18 cellular contexts compared by ENCODE assay signal in the genomic region with DNA sequence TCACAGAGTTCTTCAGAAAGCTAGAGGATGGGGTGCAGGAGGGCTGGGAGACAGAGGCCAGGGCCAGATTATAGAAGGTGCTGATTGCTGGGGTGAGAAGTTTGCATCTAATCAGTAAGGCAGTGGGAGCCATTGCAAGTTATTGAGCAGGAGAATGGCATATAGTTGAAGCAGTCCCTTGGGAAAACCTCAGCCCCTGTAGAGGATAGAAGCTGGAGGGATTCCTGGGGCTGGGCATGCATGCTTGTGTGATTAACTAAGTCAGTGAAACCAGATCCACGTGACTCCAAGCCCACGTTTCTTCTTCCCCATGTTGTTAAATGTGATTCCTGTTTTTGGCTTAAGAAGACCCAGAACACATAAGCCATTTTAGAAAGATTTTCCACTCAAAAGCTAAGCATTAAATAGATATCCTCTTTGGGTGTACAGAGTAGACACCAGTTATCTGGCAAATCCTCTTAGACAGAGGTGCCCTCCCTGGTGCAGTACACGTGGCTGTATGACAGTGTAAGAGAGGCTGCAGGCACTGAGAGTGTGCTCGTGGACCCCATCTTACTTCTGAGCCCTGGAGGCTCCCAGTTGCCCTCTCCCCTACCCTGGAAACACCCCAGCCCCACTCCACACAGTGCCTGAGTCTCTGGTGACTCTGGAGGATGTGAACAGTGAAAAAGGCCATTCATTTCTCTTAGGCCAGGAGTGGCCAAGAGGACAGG. TPM values are rescaled to one million over a fixed set of nuclear protein-coding genes. Genes with fewer than 3 reads are reported as not detected.
DNase-seq lines count a peak whose midpoint lies in the region; ATAC-seq and TF ChIP-seq lines count a peak whose summit lies in the region.
"Had no signal": no experiment of that assay in that cellular context is flagged by ENCODE, and none has a peak within 500 bp of the region (broad histone marks: within the 10 kb centered on the region; RNA-seq: fewer than 3 reads in every experiment).

No MANE protein-coding gene starts in this region.

- H3K18ac ChIP-seq in IMR-90 (ENCODE audit: low read depth, low read length) = no peak overlapping the region

- H2BK15ac ChIP-seq in IMR-90 (ENCODE audit: low read depth, low read length) = no peak overlapping the region

- intact Hi-C loops in IMR-90 (cut with micrococcal nuclease) = no loop called here

- no peak overlapping the region for H2BK120ac ChIP-seq in IMR-90 (ENCODE audit: low read depth, low read length)

- H3K4me1 ChIP-seq in IMR-90 (ENCODE audit: control insufficient read depth, insufficient read depth, low read length) = peaks cover 12% of the 10 kb centered on the region; the same call in 1 of the 2 replicates

- H4K5ac ChIP-seq in IMR-90 (ENCODE audit: low read depth, low read length) = no peak overlapping the region

- peak; percentile 27 for DNase-seq in AG20443 (ENCODE audit: low spot score)
- peak; percentile 69 for DNase-seq in IMR-90
- peak; percentile 36 to 50 for DNase-seq in cardiac fibroblast (ENCODE audit: low read depth in 2 of 2)
- DNase-seq in islet precursor cell = peak; percentile 46
- DNase-seq in putamen (ENCODE audit: low spot score) = no peak
- no peak for DNase-seq in effector CD8-positive, alpha-beta T cell (lab: John Stamatoyannopoulos, UW)
- DNase-seq: activated CD4-positive, alpha-beta memory T cell treated with anti-CD3 and anti-CD28 coated beads for 36 hours; activated T-cell treated with anti-CD3 and anti-CD28 coated beads, Interleukin-2, amount 50 U/mL, for 4 hours; hippocampal formation; NCI-H2107; nucleus accumbens; Peyer's patch; stimulated activated CD4-positive, alpha-beta T cell treated with anti-CD3 and anti-CD28 coated beads, Interleukin-2, amount 100 ng/mL, for 48 hours had no signal

- TF ChIP-seq POLR2A in IMR-90 (IDR thresholded peaks at IDR 0.05; ENCODE audit: low read depth, low read length) (no peak), GM18505 (IDR thresholded peaks at IDR 0.05; ENCODE audit: borderline replicate concordance, extremely low read depth, insufficient read depth, insufficient read length) (no peak)

- no peak overlapping the region for H3K4ac ChIP-seq in IMR-90 (ENCODE audit: low read depth, low read length)

- no peak overlapping the region for H3K56ac ChIP-seq in IMR-90 (ENCODE audit: extremely low read depth, insufficient read depth, low read length)

- 0 out of 2 replicates have a peak overlapping the region, but pooled peaks have one; percentile 23 for H3K14ac ChIP-seq in IMR-90 (replicated peaks; ENCODE audit: low read depth, low read length)

- TF ChIP-seq CTCF in IMR-90 (conservative IDR thresholded peaks at IDR 0.05; ENCODE audit: low read depth, low read length) (no peak), cardiac fibroblast (IDR thresholded peaks at IDR 0.05; ENCODE audit: low read depth, low read length) (no peak)

- no peak overlapping the region for H3K9ac ChIP-seq in IMR-90 (ENCODE audit: low read depth, low read length)

- H3K4me3 ChIP-seq in IMR-90 (ENCODE audit: insufficient read depth, low read depth, low read length) = no peak overlapping the region
- H3K4me3 ChIP-seq in cardiac fibroblast (replicated peaks in 1 of 2; ENCODE audit: low read depth in 2 of 2, low read length in 2 of 2) = no peak overlapping the region
- H3K4me3 ChIP-seq: Peyer's patch, right lobe of liver had no signal

- H4K20me1 ChIP-seq in IMR-90 (ENCODE audit: insufficient read depth, low read length) = peaks cover 62% of the 10 kb centered on the region

- peaks cover 18% of the 10 kb centered on the region for H3K9me1 ChIP-seq in IMR-90 (ENCODE audit: insufficient read depth, low read length)

- no peak overlapping the region for H4K91ac ChIP-seq in IMR-90 (ENCODE audit: insufficient read depth, low read depth, low read length)

- no peak overlapping the region for H2BK20ac ChIP-seq in IMR-90 (ENCODE audit: low read depth, low read length)

- ATAC-seq in IMR-90 (ENCODE audit: low read depth) (no peak), GM21619 (IDR thresholded peaks at IDR 0.05; ENCODE audit: unreplicated experiment) (no peak), GM18505 (IDR thresholded peaks at IDR 0.05; ENCODE audit: unreplicated experiment) (no peak)
- ATAC-seq: activated naive CD4-positive, alpha-beta T cell treated with anti-CD3 and anti-CD28 coated beads, Interleukin-2, amount 50 U/mL, for 72 hours; activated T-cell treated with anti-CD3 and anti-CD28 coated beads, Interleukin-2, amount 50 U/mL, for 4 hours; HepG2; right lobe of liver had no signal

- H2AK9ac ChIP-seq in IMR-90 (replicated peaks; ENCODE audit: low read depth, low read length, poor library complexity) = peak overlapping the region; percentile 30

- H3K36me3 ChIP-seq in IMR-90 (ENCODE audit: control insufficient read depth, insufficient read depth, low read length) = peaks cover 18% of the 10 kb centered on the region
- H3K36me3 ChIP-seq: Peyer's patch, right lobe of liver had no signal

- H3K4me2 ChIP-seq in IMR-90 (ENCODE audit: low read depth, low read length) = peak overlapping the region; percentile 10

- H3K27ac ChIP-seq in IMR-90 (ENCODE audit: insufficient read depth, low read length) = no peak overlapping the region
- H3K27ac ChIP-seq: Peyer's patch, right lobe of liver had no signal

- no peak overlapping the region for H2AK5ac ChIP-seq in IMR-90 (ENCODE audit: low read depth, low read length)

- no peak for TF ChIP-seq RAD21 in IMR-90 (IDR thresholded peaks at IDR 0.05; ENCODE audit: low read length)

- peaks cover 38 to 72% of the 10 kb centered on the region in 2 experiments for H3K79me1 ChIP-seq in IMR-90 (ENCODE audit: low read depth in 1 of 2, low read length in 2 of 2)

- in situ Hi-C loops in IMR-90 (cut with MboI; ENCODE audit: low sequenced_read_pairs) = loop anchor here (5.0 kb wide), 1 partner anchor 55 kb away; no protein-coding TSS in a partner anchor

- H3K27me3 ChIP-seq in IMR-90 (ENCODE audit: control insufficient read depth, insufficient read depth, low read length) = peaks cover 11% of the 10 kb centered on the region; the same call in 1 of the 2 replicates
- H3K27me3 ChIP-seq: Peyer's patch, right lobe of liver had no signal

- WGBS in IMR-90 (ENCODE audit: extremely low coverage in 2 of 2, insufficient read length in 1 of 2), 2 experiments = no CpG with 5 or more reads among the region's 4 CpGs

- peak overlapping the region; percentile 54; the same call in 1 of the 2 replicates for H3K23ac ChIP-seq in IMR-90 (ENCODE audit: low read depth, low read length)

- H4K8ac ChIP-seq in IMR-90 (ENCODE audit: low read depth in 2 of 2, low read length in 2 of 2) = no peak overlapping the region

- no peak overlapping the region for H2AFZ ChIP-seq in IMR-90 (replicated peaks; ENCODE audit: low read length, poor library complexity)

- CTCF ChIA-PET in IMR-90 (lab: Yijun Ruan, JAX) = interaction anchor here (1.3 kb wide), 1 partner anchor 10 kb away, joined by 3 read pairs; no protein-coding TSS in a partner anchor

- POLR2A ChIA-PET in IMR-90 (lab: Charles Lee; ENCODE audit: unreplicated experiment) = no interaction called here

- no peak overlapping the region for H2BK5ac ChIP-seq in IMR-90 (ENCODE audit: low read depth, low read length, poor library complexity, severe bottlenecking)

- BruUV-seq in IMR-90 (replicated peaks; lab: Mats Ljungman, UMichigan) = no TSS peak

- no peaks in the 10 kb centered on the region for H3K9me3 ChIP-seq in IMR-90 (ENCODE audit: control insufficient read depth, insufficient read depth, low read length)
- H3K9me3 ChIP-seq: Peyer's patch, right lobe of liver had no signal

- dilution Hi-C loops in IMR-90 (cut with HindIII; ENCODE audit: low sequenced_read_pairs, unreplicated experiment) = no loop called here

TF ChIP-seq in IMR-90, 13 proteins besides CTCF, POLR2A, EP300 and RAD21:
- TF ChIP-seq USF2 (IDR thresholded peaks at IDR 0.05; ENCODE audit: low read depth, low read length) (peak; percentile 51), ELK1 (IDR thresholded peaks at IDR 0.05; ENCODE audit: borderline replicate concordance, low read depth, low read length) (no peak), MXI1 (IDR thresholded peaks at IDR 0.05; ENCODE audit: borderline replicate concordance, low read depth, low read length) (peak; percentile 40; the same call in 1 of the 2 replicates)
TF ChIP-seq in IMR-90: peak in this region for 2.

RNA-seq across cellular contexts. Expression of gene C14orf132, which starts 3.2 kb away (rescaled TPM):
- 6.3 and 6.9 TPM in 2 replicates for total RNA-seq in IMR-90 (2012; rRNA removed)
- polyA plus RNA-seq in IMR-90 (2012; rRNA removed) = 10.8 and 13.5 TPM in 2 replicates
- 7.1 and 15.4 TPM in 2 replicates for polyA plus RNA-seq in IMR-90 (2012; cell fraction: cytosol; rRNA removed)
- polyA plus RNA-seq in IMR-90 (2012; cell fraction: nucleus; rRNA removed; ENCODE audit: low replicate concordance) = 10.9 and 23.2 TPM in 2 replicates

Comparison
In these comparisons a context has a peak if more than half of its experiments do, and no peak if none do; other contexts are left out.
1. DNase-seq: peak in AG20443 (single experiment), IMR-90 (single experiment), cardiac fibroblast (2 of 2) and islet precursor cell (single experiment); none in putamen (single experiment) and effector CD8-positive, alpha-beta T cell (single experiment).